17 cellular contexts compared by ENCODE assay signal in genomic region chr4:17280266-17280665, GRCh38.
"Had no signal": no experiment of that assay in that cellular context is flagged by ENCODE, and none has a peak within 500 bp of the region (broad histone marks: within the 10 kb centered on the region; RNA-seq: fewer than 3 reads in every experiment).

No MANE protein-coding gene starts in this region.

- H3K4me1 Mint-ChIP-seq: activated CD4-positive, alpha-beta T cell treated with anti-CD3 and anti-CD28 coated beads, Interleukin-2, amount 10 ng/mL, durations not matched to agents 7 days and 5 days; central memory CD8-positive, alpha-beta T cell; naive thymus-derived CD8-positive, alpha-beta T cell; stimulated activated naive B cell treated with anti-CD40 and anti-IgM and Interleukin-4, amounts not matched to agents 10 μg/mL and 1 μg/mL and 100 μg/mL, for 72 hours had no signal

- H3K9me3 ChIP-seq: gastrocnemius medialis, lower lobe of right lung, neutrophil, pancreas, upper lobe of right lung had no signal

- H3K4me1 ChIP-seq: gastrocnemius medialis, pancreas had no signal

- H3K36me3 ChIP-seq: gastrocnemius medialis, lower lobe of right lung, neutrophil, pancreas, upper lobe of right lung had no signal

- H3K27ac Mint-ChIP-seq: activated CD4-positive, alpha-beta T cell treated with anti-CD3 and anti-CD28 coated beads, Interleukin-2, amount 10 ng/mL, durations not matched to agents 7 days and 5 days; activated CD8-positive, alpha-beta T cell treated with anti-CD3 and anti-CD28 coated beads, Interleukin-2, amount 10 ng/mL, durations not matched to agents 7 days and 5 days; activated T-cell treated with anti-CD3 and anti-CD28 coated beads, Interleukin-2, amount 50 U/mL, for 24 hours; activated T-helper 2 cell treated with anti-CD3 and anti-CD28 coated beads, Interferon-gamma antibody, Interleukin-2, Interleukin-4, amounts not matched to agents 10 μg/mL and 5 μg/mL and 100 μg/mL, durations not matched to agents 14 hours and 24 hours and 36 hours; naive thymus-derived CD8-positive, alpha-beta T cell; stimulated activated naive B cell treated with anti-CD40 and anti-IgM and Interleukin-4, amounts not matched to agents 10 μg/mL and 1 μg/mL and 100 μg/mL, for 72 hours had no signal

- H3K4me3 ChIP-seq: coronary artery, gastrocnemius medialis, lower lobe of right lung, pancreas, upper lobe of right lung had no signal

- H3K27me3 ChIP-seq: gastrocnemius medialis, neutrophil, pancreas, upper lobe of right lung had no signal

- DNase-seq: activated CD4-positive, alpha-beta T cell treated with anti-CD3 and anti-CD28 coated beads, Interleukin-2, amount 10 ng/mL, durations not matched to agents 7 days and 5 days; activated CD8-positive, alpha-beta T cell treated with anti-CD3 and anti-CD28 coated beads, Interleukin-2, amount 10 ng/mL, durations not matched to agents 7 days and 5 days; activated naive CD4-positive, alpha-beta T cell treated with Interleukin-2 at 50 U/mL for 16 hours; activated T-cell treated with anti-CD3 and anti-CD28 coated beads, Interleukin-2, amount 50 U/mL, for 24 hours; gastrocnemius medialis; kidney; lower lobe of right lung; naive thymus-derived CD8-positive, alpha-beta T cell; pancreas; stimulated activated naive B cell treated with anti-CD40 and anti-IgM and Interleukin-4, amounts not matched to agents 10 μg/mL and 1 μg/mL and 100 μg/mL, for 72 hours; upper lobe of right lung had no signal

- H3K27ac ChIP-seq: coronary artery, gastrocnemius medialis, lower lobe of right lung, neutrophil, pancreas, upper lobe of right lung had no signal

- H3K4me3 Mint-ChIP-seq: activated CD4-positive, alpha-beta T cell treated with anti-CD3 and anti-CD28 coated beads, Interleukin-2, amount 10 ng/mL, durations not matched to agents 7 days and 5 days; activated CD8-positive, alpha-beta T cell treated with anti-CD3 and anti-CD28 coated beads, Interleukin-2, amount 10 ng/mL, durations not matched to agents 7 days and 5 days; activated T-cell treated with anti-CD3 and anti-CD28 coated beads, Interleukin-2, amount 50 U/mL, for 24 hours; brain; central memory CD8-positive, alpha-beta T cell; naive thymus-derived CD8-positive, alpha-beta T cell; stimulated activated naive B cell treated with anti-CD40 and anti-IgM and Interleukin-4, amounts not matched to agents 10 μg/mL and 1 μg/mL and 100 μg/mL, for 72 hours had no signal

- H3K9me3 Mint-ChIP-seq: activated CD4-positive, alpha-beta T cell treated with anti-CD3 and anti-CD28 coated beads, Interleukin-2, amount 10 ng/mL, durations not matched to agents 7 days and 5 days; activated T-cell treated with anti-CD3 and anti-CD28 coated beads, Interleukin-2, amount 50 U/mL, for 24 hours; activated T-helper 2 cell treated with anti-CD3 and anti-CD28 coated beads, Interferon-gamma antibody, Interleukin-2, Interleukin-4, amounts not matched to agents 10 μg/mL and 5 μg/mL and 100 μg/mL, durations not matched to agents 14 hours and 24 hours and 36 hours; central memory CD8-positive, alpha-beta T cell; naive thymus-derived CD8-positive, alpha-beta T cell; stimulated activated naive B cell treated with anti-CD40 and anti-IgM and Interleukin-4, amounts not matched to agents 10 μg/mL and 1 μg/mL and 100 μg/mL, for 72 hours had no signal

- ATAC-seq: activated CD4-positive, CD25-positive, alpha-beta regulatory T cell treated with anti-CD3 and anti-CD28 coated beads, Interleukin-2, amount 50 U/mL, for 24 hours; activated CD8-positive, alpha-beta T cell treated with anti-CD3 and anti-CD28 coated beads, Interleukin-2, amount 10 ng/mL, durations not matched to agents 7 days and 5 days; gastrocnemius medialis; lower lobe of right lung; naive thymus-derived CD8-positive, alpha-beta T cell; pancreas; stimulated activated naive B cell treated with anti-CD40 and anti-IgM and Interleukin-4, amounts not matched to agents 10 μg/mL and 1 μg/mL and 100 μg/mL, for 72 hours; upper lobe of right lung had no signal

- H3K36me3 Mint-ChIP-seq: brain; naive thymus-derived CD8-positive, alpha-beta T cell; stimulated activated naive B cell treated with anti-CD40 and anti-IgM and Interleukin-4, amounts not matched to agents 10 μg/mL and 1 μg/mL and 100 μg/mL, for 72 hours had no signal

- H3K27me3 Mint-ChIP-seq: activated CD4-positive, alpha-beta T cell treated with anti-CD3 and anti-CD28 coated beads, Interleukin-2, amount 10 ng/mL, durations not matched to agents 7 days and 5 days; brain; stimulated activated naive B cell treated with anti-CD40 and anti-IgM and Interleukin-4, amounts not matched to agents 10 μg/mL and 1 μg/mL and 100 μg/mL, for 72 hours had no signal
